1 cellular context compared by ENCODE assay signal in genomic region chr10:70829543-70829942, GRCh38.
TF ChIP-seq lines count a peak whose summit lies in the region.

No MANE protein-coding gene starts in this region.

TF ChIP-seq in IMR-90, 13 proteins besides CTCF, POLR2A, EP300 and RAD21:
- no peak for TF ChIP-seq MXI1 (IDR thresholded peaks at IDR 0.05; ENCODE audit: borderline replicate concordance, low read depth, low read length)
- no peak for TF ChIP-seq RFX5 (IDR thresholded peaks at IDR 0.05; ENCODE audit: low read depth, low read length)
- TF ChIP-seq RCOR1 (IDR thresholded peaks at IDR 0.05; ENCODE audit: insufficient replicate concordance, low read length): no peak
- TF ChIP-seq CHD1 (IDR thresholded peaks at IDR 0.05; ENCODE audit: low read depth, low read length): no peak
- TF ChIP-seq SMC3 (IDR thresholded peaks at IDR 0.05; ENCODE audit: low read depth, low read length): no peak
- TF ChIP-seq MAZ (IDR thresholded peaks at IDR 0.05; ENCODE audit: borderline replicate concordance, low read depth, low read length): no peak
